Comparison of ENCODE assay signal across 10 cellular contexts in the genomic region with DNA sequence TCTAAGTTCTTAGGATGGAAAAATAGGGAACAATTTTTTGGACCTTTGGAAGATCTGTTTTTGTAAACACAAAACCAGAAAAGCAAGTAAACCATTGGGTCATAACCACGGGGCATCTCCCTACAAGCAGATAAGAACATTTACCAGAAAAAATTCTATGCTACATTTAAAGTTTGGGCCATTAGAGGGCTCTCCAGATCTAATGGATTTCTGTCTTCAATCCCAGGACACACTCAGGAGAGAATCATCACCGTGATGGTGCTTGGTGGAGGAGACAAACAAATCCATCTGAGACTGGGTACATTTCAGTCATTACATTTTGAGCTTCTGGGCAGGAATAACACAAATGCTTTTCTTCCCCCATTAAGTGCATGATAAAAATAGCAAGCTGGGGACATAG.
DNase-seq lines count a peak whose midpoint lies in the region; ATAC-seq, FAIRE-seq and TF ChIP-seq lines count a peak whose summit lies in the region.
"Had no signal": no experiment of that assay in that cellular context is flagged by ENCODE, and none has a peak within 500 bp of the region (broad histone marks: within the 10 kb centered on the region; RNA-seq: fewer than 3 reads in every experiment).

No MANE protein-coding gene starts in this region.

- peak; percentile 73; the same call in 2 of the 3 replicates for ATAC-seq in SK-N-SH treated with all-trans-retinoic acid at 6 μM for 48 hours

- no peak overlapping the region for H2AFZ ChIP-seq in hepatocyte

- CTCF ChIA-PET in HEK293T (lab: Yijun Ruan, JAX) = no interaction called here

- no peak for FAIRE-seq in HTR-8/SVneo (lab: Jason Lieb, UNC)

- H3K4me3 ChIP-seq in hepatocyte (no peak overlapping the region), HAP-1 (no peak overlapping the region)
- H3K4me3 ChIP-seq: colonic mucosa had no signal

- no peak overlapping the region for H3K27ac ChIP-seq in hepatocyte
- H3K27ac ChIP-seq: colonic mucosa had no signal

- peak; percentile 45 for TF ChIP-seq CTCF in AG09319 (IDR thresholded peaks at IDR 0.05; ENCODE audit: low read depth, low read length)
- peak; percentile 50 for TF ChIP-seq CTCF in hepatocyte (IDR thresholded peaks at IDR 0.05; ENCODE audit: poor library complexity)

- no peaks in the 10 kb centered on the region for H3K27me3 ChIP-seq in hepatocyte
- H3K27me3 ChIP-seq in HAP-1 (ENCODE audit: low read depth) = peaks cover 17% of the 10 kb centered on the region
- H3K27me3 ChIP-seq: colonic mucosa had no signal

- WGBS in hepatocyte (ENCODE audit: low lambda C conversion rate, missing lambda C conversion rate) = 5% methylated on average over 2 of the region's 2 CpGs

- POLR2A ChIA-PET in HEK293T (lab: Yijun Ruan, JAX) = no interaction called here

- H3K36me3 ChIP-seq in hepatocyte (replicated peaks; ENCODE audit: insufficient read depth, low read depth) = no peaks in the 10 kb centered on the region
- H3K36me3 ChIP-seq in HAP-1 (replicated peaks) = no peaks in the 10 kb centered on the region
- H3K36me3 ChIP-seq: colonic mucosa had no signal

- DNase-seq in AG09319 (ENCODE audit: extremely low read depth, low read depth) (no peak), HEK293T (ENCODE audit: extremely low spot score) (peak; percentile 31), hepatocyte (ENCODE audit: low spot score) (peak; percentile 25), NCI-H128 (lab: John Stamatoyannopoulos, UW; ENCODE audit: unreplicated experiment) (no peak), HAP-1 (ENCODE audit: low spot score in 2 of 2) (no peak), HTR-8/SVneo (ENCODE audit: insufficient read length, low spot score) (no peak)
- DNase-seq in effector CD4-positive, alpha-beta T cell = no peak
- DNase-seq: colonic mucosa; stimulated activated CD4-positive, alpha-beta T cell treated with anti-CD3 and anti-CD28 coated beads, Interleukin-2, amount 100 ng/mL, for 24 hours had no signal

- no peak overlapping the region for H3K4me2 ChIP-seq in hepatocyte

- H3K4me1 ChIP-seq in hepatocyte (ENCODE audit: insufficient read depth) (no peaks in the 10 kb centered on the region), HAP-1 (no peaks in the 10 kb centered on the region; the same call in 1 of the 2 replicates)
- H3K4me1 ChIP-seq: colonic mucosa had no signal

- in situ Hi-C loops in HAP-1 (cut with MboI; ENCODE audit: low sequenced_read_pairs) = no loop called here

- no peaks in the 10 kb centered on the region for H4K20me1 ChIP-seq in hepatocyte (ENCODE audit: insufficient read depth, poor library complexity, severe bottlenecking)

- no peaks in the 10 kb centered on the region for H3K9me2 ChIP-seq in hepatocyte (replicated peaks; ENCODE audit: insufficient read depth)

- H3K9me3 ChIP-seq in hepatocyte (ENCODE audit: low read depth) = no peaks in the 10 kb centered on the region
- no peaks in the 10 kb centered on the region for H3K9me3 ChIP-seq in HAP-1
- H3K9me3 ChIP-seq: colonic mucosa had no signal

- H3K79me2 ChIP-seq in hepatocyte = no peaks in the 10 kb centered on the region

TF ChIP-seq in HEK293T, 16 proteins besides CTCF, POLR2A, EP300 and RAD21:
- TF ChIP-seq ZNF384 (IDR thresholded peaks at IDR 0.05) = no peak
- TF ChIP-seq ELF4 (IDR thresholded peaks at IDR 0.05) = no peak
- no peak for TF ChIP-seq TARDBP (IDR thresholded peaks at IDR 0.05)
- no peak for TF ChIP-seq FOXM1 (IDR thresholded peaks at IDR 0.05; ENCODE audit: borderline replicate concordance)
- no peak for TF ChIP-seq SP1 (IDR thresholded peaks at IDR 0.05)
- no peak for TF ChIP-seq HDGF (IDR thresholded peaks at IDR 0.05; ENCODE audit: borderline replicate concordance)
- no peak for TF ChIP-seq FOXA1 (IDR thresholded peaks at IDR 0.05)
- TF ChIP-seq SUZ12 (IDR thresholded peaks at IDR 0.05) = no peak
- TF ChIP-seq BHLHE40 (IDR thresholded peaks at IDR 0.05; ENCODE audit: borderline replicate concordance) = no peak
- TF ChIP-seq CTBP1 (IDR thresholded peaks at IDR 0.05; ENCODE audit: borderline replicate concordance) = no peak
- TF ChIP-seq NFRKB (IDR thresholded peaks at IDR 0.05) = no peak
- TF ChIP-seq, protein P1, sequence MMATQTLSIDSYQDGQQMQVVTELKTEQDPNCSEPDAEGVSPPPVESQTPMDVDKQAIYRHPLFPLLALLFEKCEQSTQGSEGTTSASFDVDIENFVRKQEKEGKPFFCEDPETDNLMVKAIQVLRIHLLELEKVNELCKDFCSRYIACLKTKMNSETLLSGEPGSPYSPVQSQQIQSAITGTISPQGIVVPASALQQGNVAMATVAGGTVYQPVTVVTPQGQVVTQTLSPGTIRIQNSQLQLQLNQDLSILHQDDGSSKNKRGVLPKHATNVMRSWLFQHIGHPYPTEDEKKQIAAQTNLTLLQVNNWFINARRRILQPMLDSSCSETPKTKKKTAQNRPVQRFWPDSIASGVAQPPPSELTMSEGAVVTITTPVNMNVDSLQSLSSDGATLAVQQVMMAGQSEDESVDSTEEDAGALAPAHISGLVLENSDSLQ (IDR thresholded peaks at IDR 0.05) = no peak
- TF ChIP-seq FOXK2 (IDR thresholded peaks at IDR 0.05) = no peak
- TF ChIP-seq L3MBTL2 (conservative IDR thresholded peaks at IDR 0.05) = no peak
- no peak for TF ChIP-seq ARNT (IDR thresholded peaks at IDR 0.05)
- no peak for TF ChIP-seq LEF1 (IDR thresholded peaks at IDR 0.05; ENCODE audit: borderline replicate concordance)

TF ChIP-seq in SK-N-SH treated with all-trans-retinoic acid at 6 μM for 48 hours, 23 proteins besides CTCF, POLR2A, EP300 and RAD21:
- TF ChIP-seq ZNF70 (CRISPR knock-in tag; IDR thresholded peaks at IDR 0.05) (peak; percentile 84), RARB (CRISPR knock-in tag; IDR thresholded peaks at IDR 0.05) (no peak)

Comparison
In these comparisons a context has a peak if more than half of its experiments do, and no peak if none do; other contexts are left out.
1. DNase-seq: peak in HEK293T (single experiment) and hepatocyte (single experiment); none in AG09319 (single experiment), effector CD4-positive, alpha-beta T cell (single experiment), NCI-H128 (single experiment), HAP-1 (0 of 2) and HTR-8/SVneo (single experiment).